In the genomic region with DNA sequence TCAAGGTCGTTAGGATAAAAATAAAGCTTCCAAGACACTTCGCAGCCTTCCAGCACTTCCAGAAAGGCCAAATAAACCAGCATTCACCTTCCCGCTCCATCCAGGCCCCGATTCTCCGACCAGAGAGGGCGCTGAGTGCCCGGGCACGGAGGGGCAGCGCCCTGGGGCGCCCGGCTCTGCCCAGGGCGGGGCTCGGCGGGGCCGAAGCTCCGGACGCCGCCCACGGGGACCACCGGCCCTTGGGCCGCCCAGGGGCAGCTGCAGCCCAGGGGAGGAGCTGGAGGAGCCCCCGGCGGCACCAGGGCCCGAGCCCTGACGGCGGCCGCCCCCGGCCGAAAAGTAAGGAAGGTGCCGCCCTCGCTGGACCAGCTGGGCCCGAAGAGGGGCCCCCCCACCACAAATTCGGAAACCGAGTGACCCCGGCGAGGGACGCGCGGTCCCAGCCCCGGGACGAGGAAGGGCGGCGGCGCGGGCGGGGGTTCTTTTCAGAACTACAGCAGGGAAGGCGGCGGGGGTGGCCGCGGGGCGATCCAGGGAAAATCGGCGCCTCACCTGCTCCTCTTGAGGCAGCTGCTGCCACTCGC, we compare ENCODE assay signal across 8 cellular contexts. TPM values are rescaled to one million over a fixed set of nuclear protein-coding genes. Genes with fewer than 3 reads are reported as not detected.
DNase-seq lines count a peak whose midpoint lies in the region; ATAC-seq and TF ChIP-seq lines count a peak whose summit lies in the region.

No MANE protein-coding gene starts in this region.

- peak; percentile 38 for ATAC-seq in GM21786 (IDR thresholded peaks at IDR 0.05; ENCODE audit: unreplicated experiment)
- peak; percentile 5 for ATAC-seq in WTC11
- peak; percentile 75 for ATAC-seq in left lobe of liver

- H3K36me3 Mint-ChIP-seq in WTC11: no peaks in the 10 kb centered on the region

- POLR2A ChIA-PET in WTC11 (lab: Charles Lee): interaction anchor here (0.5 to 4.8 kb wide), 5 partner anchors 11 to 168 kb away, joined by 3 to 27 read pairs (median 3); a partner anchor contains a TSS

- peak overlapping the region; percentile 61 for H3K4me3 ChIP-seq in LNCaP clone FGC (ENCODE audit: low read depth, low read length)

- H3K27me3 Mint-ChIP-seq in WTC11 (ENCODE audit: low read depth): peaks cover 18% of the 10 kb centered on the region

- peak overlapping the region; percentile 60 for H3K27ac Mint-ChIP-seq in WTC11

- DNase-seq in DMS 273 (lab: John Stamatoyannopoulos, UW; ENCODE audit: unreplicated experiment) (peak; percentile 64), DMS 273 treated with DMSO at 0.1 percent for 48 hours (lab: John Stamatoyannopoulos, UW) (no peak), LNCaP clone FGC (ENCODE audit: low read depth) (no peak), WTC11 (ENCODE audit: low spot score) (peak; percentile 48), dedifferentiated amniotic fluid mesenchymal stem cell (ENCODE audit: extremely low spot score) (peak; percentile 45), left lobe of liver (ENCODE audit: low spot score) (peak; percentile 68)
- DNase-seq in stimulated activated CD4-positive, alpha-beta T cell treated with anti-CD3 and anti-CD28 coated beads, TNF-alpha, amount 100 ng/mL, for 4 hours (ENCODE audit: low read depth in 3 of 3): peak in 2 of 3 experiments; percentile 18

- no peaks in the 10 kb centered on the region; the same call in 1 of the 2 replicates for H3K9me3 Mint-ChIP-seq in WTC11

- peaks cover 22% of the 10 kb centered on the region for H3K4me1 Mint-ChIP-seq in WTC11

- H3K4me3 Mint-ChIP-seq in WTC11: peak overlapping the region; percentile 68

- CTCF ChIA-PET in WTC11 (lab: Charles Lee): interaction anchor here (0.9 to 2.6 kb wide), 9 partner anchors 9 to 97 kb away, joined by 3 to 25 read pairs (median 4); a partner anchor contains a TSS

- TF ChIP-seq CTCF in LNCaP clone FGC (IDR thresholded peaks at IDR 0.05; ENCODE audit: control insufficient read depth, extremely low read depth, insufficient read depth) (peak; percentile 79), WTC11 (IDR thresholded peaks at IDR 0.05) (no peak)

TF ChIP-seq in WTC11, 78 proteins besides CTCF, POLR2A, EP300 and RAD21:
- TF ChIP-seq ZNF138 (CRISPR knock-in tag; conservative IDR thresholded peaks at IDR 0.05) (no peak), ZNF423 (CRISPR knock-in tag; IDR thresholded peaks at IDR 0.05) (peak; percentile 88)

RNA-seq across cellular contexts. Expression of a gene that starts 0.3 kb away (rescaled TPM):
- total RNA-seq in WTC11 (2021): 28.8 to 32.8 TPM (median 32.1 TPM) in 3 replicates
- total RNA-seq in left lobe of liver: 29.8 TPM

RNA-seq across cellular contexts. Expression of a gene that starts 10.5 kb away (rescaled TPM):
- total RNA-seq in WTC11 (2021): 156 to 167 TPM (median 159 TPM) in 3 replicates
- total RNA-seq in left lobe of liver: 50.0 TPM

RNA-seq across cellular contexts. Expression of a gene that starts 56.6 kb away (rescaled TPM):
- total RNA-seq in WTC11 (2021): 143 to 160 TPM (median 146 TPM) in 3 replicates
- 74.6 TPM for total RNA-seq in left lobe of liver

Comparison
In these comparisons a context has a peak if more than half of its experiments do, and no peak if none do; other contexts are left out.
1. DNase-seq: peak in DMS 273 (single experiment), WTC11 (single experiment), dedifferentiated amniotic fluid mesenchymal stem cell (single experiment), left lobe of liver (single experiment) and stimulated activated CD4-positive, alpha-beta T cell treated with anti-CD3 and anti-CD28 coated beads, TNF-alpha, amount 100 ng/mL, for 4 hours (2 of 3); none in DMS 273 treated with DMSO at 0.1 percent for 48 hours (single experiment) and LNCaP clone FGC (single experiment).
2. ATAC-seq: peak in every context shown above with its lines; median percentile 75 in left lobe of liver; 38 in GM21786; 5 in WTC11.